Comparison of ENCODE assay signal across 16 cellular contexts in the genomic region with DNA sequence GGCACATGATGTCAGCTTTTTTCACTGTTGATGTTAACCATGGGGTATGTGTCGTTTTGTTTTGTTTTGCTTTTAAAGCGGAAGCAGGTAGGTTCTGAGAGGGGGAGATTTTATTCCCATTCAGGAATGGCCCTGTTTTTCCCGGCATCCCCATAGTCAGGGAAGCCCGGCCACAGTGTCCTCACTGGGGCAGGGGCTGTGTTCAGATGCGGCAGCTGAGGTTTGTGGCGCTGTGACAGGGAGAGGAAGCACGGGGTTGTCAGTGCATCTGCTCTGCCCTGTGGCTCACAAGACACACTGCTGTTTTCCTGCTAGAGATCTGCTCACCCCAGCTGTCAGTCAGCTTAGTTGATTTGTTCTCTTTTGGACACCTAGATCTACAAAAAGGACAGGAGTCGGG. TPM values are rescaled to one million over a fixed set of nuclear protein-coding genes. Genes with fewer than 3 reads are reported as not detected.
"Had no signal": no experiment of that assay in that cellular context is flagged by ENCODE, and none has a peak within 500 bp of the region (broad histone marks: within the 10 kb centered on the region; RNA-seq: fewer than 3 reads in every experiment).

No MANE protein-coding gene starts in this region.

- H3K4me3 Mint-ChIP-seq: activated naive CD4-positive, alpha-beta T cell treated with anti-CD3 and anti-CD28 coated beads, Interleukin-2, amount 50 U/mL, for 24 hours; neural progenitor cell had no signal

- H3K27me3 Mint-ChIP-seq: activated naive CD4-positive, alpha-beta T cell treated with anti-CD3 and anti-CD28 coated beads, Interleukin-2, amount 50 U/mL, for 24 hours had no signal

- H3K27ac Mint-ChIP-seq: activated naive CD4-positive, alpha-beta T cell treated with anti-CD3 and anti-CD28 coated beads, Interleukin-2, amount 50 U/mL, for 24 hours; neural progenitor cell had no signal

- H3K9me3 Mint-ChIP-seq: activated naive CD4-positive, alpha-beta T cell treated with anti-CD3 and anti-CD28 coated beads, Interleukin-2, amount 50 U/mL, for 24 hours; neural progenitor cell had no signal

- DNase-seq: activated CD4-positive, alpha-beta T cell treated with anti-CD3 and anti-CD28 coated beads for 4 hours; activated CD8-positive, alpha-beta memory T cell treated with anti-CD3 and anti-CD28 coated beads for 24 hours; activated T-cell treated with anti-CD3 and anti-CD28 coated beads for 4 hours; amniotic stem cell; body of pancreas; central memory CD4-positive, alpha-beta T cell; cortex of kidney; effector memory CD4-positive, alpha-beta T cell; foreskin keratinocyte; pancreas; sigmoid colon; stimulated activated CD4-positive, alpha-beta T cell treated with anti-CD3 and anti-CD28 coated beads, Interleukin-2, amount 100 ng/mL, for 24 hours; T-helper 1 cell had no signal

RNA-seq across cellular contexts. Expression of a gene that starts 28.3 kb away (rescaled TPM):
- total RNA-seq: body of pancreas, mesenteric fat pad had no signal
